Comparison of ENCODE assay signal across 13 cellular contexts in the genomic region with DNA sequence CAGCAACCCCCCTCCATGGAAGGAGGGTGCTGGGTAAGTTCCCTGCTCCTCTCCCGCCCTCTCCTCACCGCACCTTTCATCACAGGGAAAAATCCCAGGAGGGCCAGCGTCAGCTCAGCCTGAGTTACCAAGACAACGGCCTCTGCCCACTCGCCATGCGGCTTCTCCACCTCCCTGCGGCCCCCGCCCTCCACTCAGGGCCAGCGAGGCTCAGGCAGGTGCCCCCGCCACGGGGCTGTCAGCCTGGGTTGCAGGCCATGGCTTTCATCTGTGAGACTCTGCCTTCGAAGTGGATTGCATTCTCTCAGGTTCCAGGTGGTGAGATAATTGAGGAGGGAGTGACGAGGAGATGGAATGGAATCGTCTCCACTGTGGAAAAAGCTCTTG.
"Had no signal": no experiment of that assay in that cellular context is flagged by ENCODE, and none has a peak within 500 bp of the region (broad histone marks: within the 10 kb centered on the region; RNA-seq: fewer than 3 reads in every experiment).

No MANE protein-coding gene starts in this region.

- DNase-seq: activated CD4-positive, alpha-beta memory T cell treated with anti-CD3 and anti-CD28 coated beads for 36 hours; activated CD8-positive, alpha-beta memory T cell treated with anti-CD3 and anti-CD28 coated beads, Interleukin-2, amount 10 ng/mL, durations not matched to agents 7 days and 5 days; activated effector memory CD4-positive, alpha-beta T cell treated with Interleukin-2 at 50 U/mL for 16 hours; activated T-cell treated with anti-CD3 and anti-CD28 coated beads, Interleukin-2, amount 50 U/mL, for 1 hour; adrenal gland; erythroblast; gastrocnemius medialis; heart left ventricle; lower lobe of right lung; pancreas; stimulated activated CD4-positive, alpha-beta T cell treated with anti-CD3 and anti-CD28 coated beads, Interleukin-12 subunit alpha, Interleukin-12 subunit beta, amount 100 ng/mL, for 4 hours; T-helper 9 cell had no signal

- ATAC-seq: activated CD8-positive, alpha-beta memory T cell treated with anti-CD3 and anti-CD28 coated beads, Interleukin-2, amount 10 ng/mL, durations not matched to agents 7 days and 5 days; gastrocnemius medialis; heart left ventricle; lower lobe of right lung; pancreas; stimulated activated effector memory CD8-positive, alpha-beta T cell treated with anti-CD3 and anti-CD28 coated beads, Interleukin-12 subunit alpha, Interleukin-12 subunit beta, amount 100 ng/mL, for 72 hours had no signal
